In genomic region chr11:65042899-65043298, GRCh38 we compare ENCODE assay signal across 16 cellular contexts. TPM values are rescaled to one million over a fixed set of nuclear protein-coding genes. Genes with fewer than 3 reads are reported as not detected.
DNase-seq lines count a peak whose midpoint lies in the region; ATAC-seq and TF ChIP-seq lines count a peak whose summit lies in the region.
"Had no signal": no experiment of that assay in that cellular context is flagged by ENCODE, and none has a peak within 500 bp of the region (broad histone marks: within the 10 kb centered on the region; RNA-seq: fewer than 3 reads in every experiment).

No MANE protein-coding gene starts in this region.

- H3K4me3 Mint-ChIP-seq in IgD-negative memory B cell, result peak overlapping the region; percentile 9 to 89 (median 84)
- peak overlapping the region; percentile 86 for H3K4me3 Mint-ChIP-seq in activated naive CD8-positive, alpha-beta T cell
- H3K4me3 Mint-ChIP-seq in natural killer cell treated with Interleukin-12 subunit alpha and Interleukin-12 subunit beta and Interleukin-15 and Interleukin-18, amount 100 ng/mL, for 72 hours, result peak overlapping the region; percentile 73

- H4K20me1 ChIP-seq in SK-N-SH (ENCODE audit: insufficient read depth), result no peaks in the 10 kb centered on the region

- POLR2A ChIA-PET in SK-N-SH (lab: Yijun Ruan, JAX), result no interaction called here

- no peak for TF ChIP-seq POLR2A in suprapubic skin (IDR thresholded peaks at IDR 0.05)
- no peak for TF ChIP-seq POLR2A in testis (IDR thresholded peaks at IDR 0.05)

- peaks cover 10 to 19% (median 15%) of the 10 kb centered on the region in 3 donors for H3K4me1 Mint-ChIP-seq in IgD-negative memory B cell
- peaks cover 28% of the 10 kb centered on the region for H3K4me1 Mint-ChIP-seq in activated naive CD8-positive, alpha-beta T cell (ENCODE audit: low read depth)
- H3K4me1 Mint-ChIP-seq in natural killer cell treated with Interleukin-12 subunit alpha and Interleukin-12 subunit beta and Interleukin-15 and Interleukin-18, amount 100 ng/mL, for 72 hours (ENCODE audit: low read depth in 2 of 2), result peaks cover 7 to 13% of the 10 kb centered on the region in 2 donors

- H3K36me3 ChIP-seq in SK-N-SH (replicated peaks in 1 of 2; ENCODE audit: control insufficient read depth in 1 of 2, insufficient read depth in 2 of 2, low read length in 1 of 2) (peaks cover 8 to 21% of the 10 kb centered on the region in 2 experiments), suprapubic skin (peaks cover 16% of the 10 kb centered on the region), testis (ENCODE audit: low read depth, missing control alignments) (no peaks in the 10 kb centered on the region)

- no peak overlapping the region for H3K4me3 ChIP-seq in SK-N-SH (ENCODE audit: low read depth in 2 of 2, low read length in 1 of 2)
- H3K4me3 ChIP-seq in suprapubic skin, result no peak overlapping the region
- H3K4me3 ChIP-seq in testis, result no peak overlapping the region
- H3K4me3 ChIP-seq: skin epidermis had no signal

- H3K36me3 Mint-ChIP-seq in IgD-negative memory B cell, result peaks cover 11% of the 10 kb centered on the region
- H3K36me3 Mint-ChIP-seq in activated naive CD8-positive, alpha-beta T cell, result peaks cover 3% of the 10 kb centered on the region
- no peaks in the 10 kb centered on the region for H3K36me3 Mint-ChIP-seq in natural killer cell treated with Interleukin-12 subunit alpha and Interleukin-12 subunit beta and Interleukin-15 and Interleukin-18, amount 100 ng/mL, for 72 hours

- WGBS in SK-N-SH (ENCODE audit: low lambda C conversion rate), result 87% methylated on average over 6 of the region's 6 CpGs
- WGBS in suprapubic skin, result 62% methylated on average over 6 of the region's 6 CpGs
- 85 to 94% methylated on average over 6 of the region's 6 CpGs for WGBS in testis, 2 donors

- no peak for TF ChIP-seq EP300 in SK-N-SH (IDR thresholded peaks at IDR 0.05; ENCODE audit: borderline replicate concordance in 1 of 2, low read depth in 1 of 2, low read length in 1 of 2)
- TF ChIP-seq EP300 in suprapubic skin (IDR thresholded peaks at IDR 0.05), result no peak

- peak overlapping the region; percentile 93 for H3K4me2 ChIP-seq in SK-N-SH

- no peak for TF ChIP-seq RAD21 in SK-N-SH (IDR thresholded peaks at IDR 0.05; ENCODE audit: low read length)

- no peaks in the 10 kb centered on the region for H3K9me3 Mint-ChIP-seq in IgD-negative memory B cell
- no peaks in the 10 kb centered on the region for H3K9me3 Mint-ChIP-seq in activated naive CD8-positive, alpha-beta T cell (ENCODE audit: low read depth)
- H3K9me3 Mint-ChIP-seq in natural killer cell treated with Interleukin-12 subunit alpha and Interleukin-12 subunit beta and Interleukin-15 and Interleukin-18, amount 100 ng/mL, for 72 hours, result no peaks in the 10 kb centered on the region

- H3K9me3 ChIP-seq in SK-N-SH (no peaks in the 10 kb centered on the region), suprapubic skin (no peaks in the 10 kb centered on the region), testis (no peaks in the 10 kb centered on the region)
- H3K9me3 ChIP-seq: esophagus muscularis mucosa had no signal

- peaks cover 5 to 7% of the 10 kb centered on the region in 2 experiments; a peak in 2 of 4 replicates for H3K4me1 ChIP-seq in SK-N-SH (ENCODE audit: control insufficient read depth in 1 of 2, insufficient read depth in 2 of 2, low read depth in 1 of 2, low read length in 1 of 2)
- peaks cover 37% of the 10 kb centered on the region for H3K4me1 ChIP-seq in suprapubic skin
- peaks cover 4% of the 10 kb centered on the region for H3K4me1 ChIP-seq in testis

- intact Hi-C loops in testis (cut with DNase I; ENCODE audit: low total_unique reads), result no loop called here

- no peak overlapping the region for H2AFZ ChIP-seq in SK-N-SH (ENCODE audit: low read depth)

- H3F3A ChIP-seq in SK-N-SH (replicated peaks; ENCODE audit: insufficient read depth), result peaks cover 12% of the 10 kb centered on the region

- CTCF ChIA-PET in SK-N-SH (lab: Yijun Ruan, JAX), result interaction anchor here (1.3 kb wide), 1 partner anchor 32 kb away, joined by 3 read pairs; no protein-coding TSS in a partner anchor

- H3K27ac Mint-ChIP-seq in IgD-negative memory B cell, result peak overlapping the region in 1 of 3 donors; percentile 73
- no peak overlapping the region for H3K27ac Mint-ChIP-seq in activated naive CD8-positive, alpha-beta T cell
- H3K27ac Mint-ChIP-seq in natural killer cell treated with Interleukin-12 subunit alpha and Interleukin-12 subunit beta and Interleukin-15 and Interleukin-18, amount 100 ng/mL, for 72 hours, result peak overlapping the region in 1 of 2 donors; percentile 33

- no peaks in the 10 kb centered on the region for H3K27me3 Mint-ChIP-seq in IgD-negative memory B cell
- no peaks in the 10 kb centered on the region for H3K27me3 Mint-ChIP-seq in activated naive CD8-positive, alpha-beta T cell
- no peaks in the 10 kb centered on the region for H3K27me3 Mint-ChIP-seq in natural killer cell treated with Interleukin-12 subunit alpha and Interleukin-12 subunit beta and Interleukin-15 and Interleukin-18, amount 100 ng/mL, for 72 hours

- H3K79me2 ChIP-seq in SK-N-SH (ENCODE audit: insufficient read depth), result peaks cover 30% of the 10 kb centered on the region

- ATAC-seq in SK-N-SH treated with all-trans-retinoic acid at 6 μM for 48 hours, result no peak
- no peak for ATAC-seq in natural killer cell treated with Interleukin-12 subunit alpha and Interleukin-12 subunit beta and Interleukin-15 and Interleukin-18, amount 100 ng/mL, for 72 hours
- no peak for ATAC-seq in GM19351 (IDR thresholded peaks at IDR 0.05; ENCODE audit: unreplicated experiment)

- no peak for DNase-seq in SK-N-SH
- no peak for DNase-seq in natural killer cell treated with Interleukin-12 subunit alpha and Interleukin-12 subunit beta and Interleukin-15 and Interleukin-18, amount 100 ng/mL, for 72 hours (ENCODE audit: low spot score)
- DNase-seq in suprapubic skin (ENCODE audit: low spot score in 2 of 2), result no peak
- no peak for DNase-seq in testis
- DNase-seq: 8988T, KBM-7, NCI-H2107, trophoblast cell had no signal

- H3K9me2 ChIP-seq in SK-N-SH, result no peaks in the 10 kb centered on the region

- H3K9ac ChIP-seq in SK-N-SH, result no peak overlapping the region

- TF ChIP-seq CTCF in SK-N-SH (IDR thresholded peaks at IDR 0.05), result no peak
- no peak for TF ChIP-seq CTCF in suprapubic skin (IDR thresholded peaks at IDR 0.05)
- TF ChIP-seq CTCF in testis (IDR thresholded peaks at IDR 0.05), result no peak

- no peak overlapping the region for H3K27ac ChIP-seq in SK-N-SH (ENCODE audit: low read depth in 2 of 2, low read length in 1 of 2)
- H3K27ac ChIP-seq in suprapubic skin, result no peak overlapping the region
- H3K27ac ChIP-seq in testis, result no peak overlapping the region
- H3K27ac ChIP-seq: esophagus muscularis mucosa, skin epidermis had no signal

- no peaks in the 10 kb centered on the region for H3K27me3 ChIP-seq in SK-N-SH (ENCODE audit: insufficient read depth)
- H3K27me3 ChIP-seq in suprapubic skin, result no peaks in the 10 kb centered on the region
- no peaks in the 10 kb centered on the region for H3K27me3 ChIP-seq in testis
- H3K27me3 ChIP-seq: esophagus muscularis mucosa had no signal

TF ChIP-seq in SK-N-SH treated with all-trans-retinoic acid at 6 μM for 48 hours, 23 proteins besides CTCF, POLR2A, EP300 and RAD21 (continues in another document):
- no peak for TF ChIP-seq ZC3H10 (CRISPR knock-in tag; IDR thresholded peaks at IDR 0.05)
- TF ChIP-seq ZFP3 (CRISPR knock-in tag; IDR thresholded peaks at IDR 0.05), result no peak

RNA-seq across cellular contexts. Expression of gene SAC3D1, which starts 1.9 kb away (rescaled TPM):
- 13.1 and 22.5 TPM in 2 replicates for polyA plus RNA-seq in SK-N-SH (2012; rRNA removed)
- 12.8 and 17.6 TPM in 2 replicates for polyA plus RNA-seq in SK-N-SH (2012; cell fraction: cytosol; rRNA removed)
- polyA plus RNA-seq in SK-N-SH (2012; cell fraction: nucleus; rRNA removed), result 14.0 and 30.2 TPM in 2 replicates
- polyA plus RNA-seq in IgD-negative memory B cell, result 7.2 TPM
- total RNA-seq in natural killer cell treated with Interleukin-12 subunit alpha and Interleukin-12 subunit beta and Interleukin-15 and Interleukin-18, amount 100 ng/mL, for 72 hours, result 10 to 100 TPM in 1 of 2 donors, 1 to 10 TPM in 1; 7.6 to 18.5 TPM
- 10 to 100 TPM in 3 of 4 donors, 1 to 10 TPM in 1; 8.7 to 16.5 (median 12.4) TPM for total RNA-seq in suprapubic skin
- total RNA-seq in testis, result 10 to 100 TPM; 40.5 to 41.0 TPM
- polyA plus RNA-seq in testis (ENCODE audit: insufficient read depth, low read depth, low replicate concordance), result 63.5 TPM

RNA-seq across cellular contexts. Expression of gene NAALADL1, which starts 15.5 kb away (rescaled TPM):
- polyA plus RNA-seq in SK-N-SH (2012; rRNA removed) (not detected in 2 replicates), IgD-negative memory B cell (21.5 TPM), testis (ENCODE audit: insufficient read depth, low read depth, low replicate concordance) (16.0 TPM)
- polyA plus RNA-seq in SK-N-SH (2012; cell fraction: cytosol; rRNA removed), result not detected in 2 replicates
- 0.02 and 0.04 TPM in 2 replicates for polyA plus RNA-seq in SK-N-SH (2012; cell fraction: nucleus; rRNA removed)
- total RNA-seq in natural killer cell treated with Interleukin-12 subunit alpha and Interleukin-12 subunit beta and Interleukin-15 and Interleukin-18, amount 100 ng/mL, for 72 hours, result 10 to 100 TPM; 14.2 to 34.7 TPM
- total RNA-seq in suprapubic skin (1 to 10 TPM; 2.7 to 8.3 (median 5.1) TPM), testis (10 to 100 TPM; 16.5 to 18.1 TPM)
- total RNA-seq: Daoy had no signal

RNA-seq across cellular contexts. Expression of gene SNX15, which starts 15.7 kb away (rescaled TPM):
- 9.0 and 17.2 TPM in 2 replicates for polyA plus RNA-seq in SK-N-SH (2012; rRNA removed)
- 9.4 and 11.4 TPM in 2 replicates for polyA plus RNA-seq in SK-N-SH (2012; cell fraction: cytosol; rRNA removed)
- 13.5 and 15.0 TPM in 2 replicates for polyA plus RNA-seq in SK-N-SH (2012; cell fraction: nucleus; rRNA removed)
- polyA plus RNA-seq in IgD-negative memory B cell, result 24.4 TPM
- 10 to 100 TPM; 14.1 to 28.2 TPM for total RNA-seq in natural killer cell treated with Interleukin-12 subunit alpha and Interleukin-12 subunit beta and Interleukin-15 and Interleukin-18, amount 100 ng/mL, for 72 hours
- 10 to 100 TPM; 12.1 to 30.9 (median 24.2) TPM for total RNA-seq in suprapubic skin
- total RNA-seq in testis, result 10 to 100 TPM; 17.0 to 22.5 TPM
- 15.6 TPM for polyA plus RNA-seq in testis (ENCODE audit: insufficient read depth, low read depth, low replicate concordance)

RNA-seq across cellular contexts. Expression of gene ARL2, which starts 28.9 kb away (rescaled TPM):
- 252 and 278 TPM in 2 replicates for polyA plus RNA-seq in SK-N-SH (2012; rRNA removed)
- 159 and 201 TPM in 2 replicates for polyA plus RNA-seq in SK-N-SH (2012; cell fraction: cytosol; rRNA removed)
- 94.3 and 99.8 TPM in 2 replicates for polyA plus RNA-seq in SK-N-SH (2012; cell fraction: nucleus; rRNA removed)
- polyA plus RNA-seq in IgD-negative memory B cell, result 100 TPM
- total RNA-seq in natural killer cell treated with Interleukin-12 subunit alpha and Interleukin-12 subunit beta and Interleukin-15 and Interleukin-18, amount 100 ng/mL, for 72 hours, result 10 to 100 TPM; 29.4 to 50.5 TPM
- total RNA-seq in suprapubic skin, result 10 to 100 TPM; 67.8 to 91.3 (median 87.8) TPM
- 100 to 1,000 TPM; 127 to 154 TPM for total RNA-seq in testis
- polyA plus RNA-seq in testis (ENCODE audit: insufficient read depth, low read depth, low replicate concordance), result 235 TPM

RNA-seq across cellular contexts. Expression of gene CDCA5, which starts 40.9 kb away (rescaled TPM):
- 13.1 and 16.3 TPM in 2 replicates for polyA plus RNA-seq in SK-N-SH (2012; rRNA removed)
- polyA plus RNA-seq in SK-N-SH (2012; cell fraction: cytosol; rRNA removed), result 11.4 and 12.7 TPM in 2 replicates
- 19.1 and 21.6 TPM in 2 replicates for polyA plus RNA-seq in SK-N-SH (2012; cell fraction: nucleus; rRNA removed)
- 2.0 TPM for polyA plus RNA-seq in IgD-negative memory B cell
- total RNA-seq in natural killer cell treated with Interleukin-12 subunit alpha and Interleukin-12 subunit beta and Interleukin-15 and Interleukin-18, amount 100 ng/mL, for 72 hours, result 100 to 1,000 TPM in 1 of 2 donors, 10 to 100 TPM in 1; 59.2 to 140 TPM
- total RNA-seq in suprapubic skin, result 1 to 10 TPM in 3 of 4 donors, under 1 TPM in 1; 0.91 to 6.8 (median 1.4) TPM
- 10 to 100 TPM; 28.5 to 50.9 TPM for total RNA-seq in testis
- polyA plus RNA-seq in testis (ENCODE audit: insufficient read depth, low read depth, low replicate concordance), result 93.3 TPM
- total RNA-seq: mononuclear cell had no signal
